In the genomic region with DNA sequence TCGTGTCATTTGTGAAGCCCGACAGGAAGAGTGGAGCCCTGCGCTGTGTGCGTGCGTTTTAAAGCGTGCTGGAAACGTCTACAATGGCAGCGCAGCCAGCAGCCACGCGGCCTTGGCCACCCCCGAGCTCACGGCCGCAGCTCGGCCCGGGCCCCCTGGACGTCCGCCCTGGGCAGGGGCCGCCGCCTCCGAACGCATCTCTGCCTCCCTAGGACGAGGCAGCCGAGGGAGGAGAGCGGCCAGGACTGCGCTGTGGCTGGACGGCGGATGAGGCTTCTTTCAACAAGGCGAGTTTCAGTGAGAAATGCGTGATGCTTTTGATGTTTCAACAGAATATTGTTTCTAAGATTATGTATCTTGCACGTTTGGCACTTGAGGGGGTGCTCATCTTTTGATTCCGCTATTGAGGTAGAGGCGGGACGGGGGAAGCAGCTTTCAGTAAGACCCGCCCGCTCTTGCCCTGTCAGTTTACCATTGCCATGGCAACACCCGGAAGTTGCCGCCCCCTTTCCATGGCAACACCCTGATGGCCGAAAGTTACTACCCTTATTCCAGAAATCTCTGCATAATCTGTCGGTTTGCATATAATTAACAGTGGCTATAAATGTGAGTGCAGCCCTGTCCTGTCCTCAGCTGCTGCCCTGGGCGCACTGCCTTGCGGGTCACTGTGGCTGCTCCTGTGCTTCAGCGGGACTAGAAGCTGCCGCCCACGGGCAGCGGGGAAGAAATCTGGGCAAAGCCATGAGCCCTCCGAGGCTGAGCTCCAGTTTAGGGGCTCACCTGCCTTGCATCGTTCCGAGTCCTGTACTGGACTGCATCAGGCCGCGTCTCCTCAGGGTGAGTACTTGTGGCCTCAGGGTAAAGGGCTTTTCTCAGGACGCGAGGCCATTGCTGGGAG, we compare ENCODE assay signal across 1 cellular context.
TF ChIP-seq lines count a peak whose summit lies in the region.

No MANE protein-coding gene starts in this region.

TF ChIP-seq in GM12878, 131 proteins besides CTCF, POLR2A, EP300 and RAD21 (continued from another document):
- TF ChIP-seq, protein P1, sequence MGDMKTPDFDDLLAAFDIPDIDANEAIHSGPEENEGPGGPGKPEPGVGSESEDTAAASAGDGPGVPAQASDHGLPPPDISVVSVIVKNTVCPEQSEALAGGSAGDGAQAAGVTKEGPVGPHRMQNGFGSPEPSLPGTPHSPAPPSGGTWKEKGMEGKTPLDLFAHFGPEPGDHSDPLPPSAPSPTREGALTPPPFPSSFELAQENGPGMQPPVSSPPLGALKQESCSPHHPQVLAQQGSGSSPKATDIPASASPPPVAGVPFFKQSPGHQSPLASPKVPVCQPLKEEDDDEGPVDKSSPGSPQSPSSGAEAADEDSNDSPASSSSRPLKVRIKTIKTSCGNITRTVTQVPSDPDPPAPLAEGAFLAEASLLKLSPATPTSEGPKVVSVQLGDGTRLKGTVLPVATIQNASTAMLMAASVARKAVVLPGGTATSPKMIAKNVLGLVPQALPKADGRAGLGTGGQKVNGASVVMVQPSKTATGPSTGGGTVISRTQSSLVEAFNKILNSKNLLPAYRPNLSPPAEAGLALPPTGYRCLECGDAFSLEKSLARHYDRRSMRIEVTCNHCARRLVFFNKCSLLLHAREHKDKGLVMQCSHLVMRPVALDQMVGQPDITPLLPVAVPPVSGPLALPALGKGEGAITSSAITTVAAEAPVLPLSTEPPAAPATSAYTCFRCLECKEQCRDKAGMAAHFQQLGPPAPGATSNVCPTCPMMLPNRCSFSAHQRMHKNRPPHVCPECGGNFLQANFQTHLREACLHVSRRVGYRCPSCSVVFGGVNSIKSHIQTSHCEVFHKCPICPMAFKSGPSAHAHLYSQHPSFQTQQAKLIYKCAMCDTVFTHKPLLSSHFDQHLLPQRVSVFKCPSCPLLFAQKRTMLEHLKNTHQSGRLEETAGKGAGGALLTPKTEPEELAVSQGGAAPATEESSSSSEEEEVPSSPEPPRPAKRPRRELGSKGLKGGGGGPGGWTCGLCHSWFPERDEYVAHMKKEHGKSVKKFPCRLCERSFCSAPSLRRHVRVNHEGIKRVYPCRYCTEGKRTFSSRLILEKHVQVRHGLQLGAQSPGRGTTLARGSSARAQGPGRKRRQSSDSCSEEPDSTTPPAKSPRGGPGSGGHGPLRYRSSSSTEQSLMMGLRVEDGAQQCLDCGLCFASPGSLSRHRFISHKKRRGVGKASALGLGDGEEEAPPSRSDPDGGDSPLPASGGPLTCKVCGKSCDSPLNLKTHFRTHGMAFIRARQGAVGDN (IDR thresholded peaks at IDR 0.05): peak; percentile 72
- TF ChIP-seq GABPA (IDR thresholded peaks at IDR 0.05; ENCODE audit: low read depth): peak; percentile 86
TF ChIP-seq in GM12878: peak in this region for 20.
